ENCODE assay signal across 14 cellular contexts in genomic region chr10:3866347-3866746, GRCh38.
DNase-seq lines count a peak whose midpoint lies in the region; ATAC-seq and TF ChIP-seq lines count a peak whose summit lies in the region.
"Had no signal": no experiment of that assay in that cellular context is flagged by ENCODE, and none has a peak within 500 bp of the region (broad histone marks: within the 10 kb centered on the region; RNA-seq: fewer than 3 reads in every experiment).

No MANE protein-coding gene starts in this region.

- ATAC-seq in GM21717 (IDR thresholded peaks at IDR 0.05; ENCODE audit: unreplicated experiment) = peak; percentile 48
- no peak for ATAC-seq in T-helper 17 cell
- peak; percentile 30 for ATAC-seq in memory B cell (ENCODE audit: low read depth)

- no peak for TF ChIP-seq CTCF in RWPE1 (conservative IDR thresholded peaks at IDR 0.05; ENCODE audit: low read depth)

- no peaks in the 10 kb centered on the region for H3K9me3 ChIP-seq in T-helper 17 cell (ENCODE audit: control insufficient read depth, low read length, poor library complexity, severe bottlenecking)
- H3K9me3 ChIP-seq: spleen, uterus had no signal

- peak overlapping the region; percentile 12 for H3K27ac Mint-ChIP-seq in activated CD4-positive, alpha-beta T cell treated with anti-CD3 and anti-CD28 coated beads, Interleukin-2, amount 10 ng/mL, durations not matched to agents 7 days and 5 days
- H3K27ac Mint-ChIP-seq in T-helper 17 cell (peak overlapping the region; percentile 90), memory B cell (peak overlapping the region; percentile 65)

- H3K27me3 Mint-ChIP-seq in activated CD4-positive, alpha-beta T cell treated with anti-CD3 and anti-CD28 coated beads, Interleukin-2, amount 10 ng/mL, durations not matched to agents 7 days and 5 days = no peaks in the 10 kb centered on the region
- H3K27me3 Mint-ChIP-seq in T-helper 17 cell (no peaks in the 10 kb centered on the region), memory B cell (no peaks in the 10 kb centered on the region)

- H3K36me3 Mint-ChIP-seq in activated CD4-positive, alpha-beta T cell treated with anti-CD3 and anti-CD28 coated beads, Interleukin-2, amount 10 ng/mL, durations not matched to agents 7 days and 5 days (ENCODE audit: low read depth) = no peaks in the 10 kb centered on the region
- H3K36me3 Mint-ChIP-seq in T-helper 17 cell (ENCODE audit: low read depth) = peaks cover 2% of the 10 kb centered on the region
- no peaks in the 10 kb centered on the region for H3K36me3 Mint-ChIP-seq in memory B cell

- POLR2A ChIA-PET in activated CD4-positive, alpha-beta T cell treated with anti-CD3 and anti-CD28 coated beads, Interleukin-2, amount 10 ng/mL, durations not matched to agents 7 days and 5 days (lab: Charles Lee) = interaction anchor here (0.5 kb wide), 1 partner anchor 15 kb away, joined by 3 read pairs; no protein-coding TSS in a partner anchor
- POLR2A ChIA-PET in RWPE1 (lab: Yijun Ruan, JAX; ENCODE audit: low non-redundant PET) = no interaction called here

- H3K9me3 Mint-ChIP-seq in activated CD4-positive, alpha-beta T cell treated with anti-CD3 and anti-CD28 coated beads, Interleukin-2, amount 10 ng/mL, durations not matched to agents 7 days and 5 days = no peaks in the 10 kb centered on the region
- H3K9me3 Mint-ChIP-seq in memory B cell = no peaks in the 10 kb centered on the region

- no peak overlapping the region for H3K4me3 Mint-ChIP-seq in activated CD4-positive, alpha-beta T cell treated with anti-CD3 and anti-CD28 coated beads, Interleukin-2, amount 10 ng/mL, durations not matched to agents 7 days and 5 days
- H3K4me3 Mint-ChIP-seq in T-helper 17 cell (peak overlapping the region; percentile 41), memory B cell (no peak overlapping the region)

- H3K27ac ChIP-seq in RWPE1 = no peak overlapping the region
- H3K27ac ChIP-seq: cardiac muscle cell, spleen, uterus had no signal

- DNase-seq in activated CD4-positive, alpha-beta T cell treated with anti-CD3 and anti-CD28 coated beads, Interleukin-2, amount 10 ng/mL, durations not matched to agents 7 days and 5 days = no peak
- no peak for DNase-seq in activated CD4-positive, alpha-beta T cell treated with anti-CD3 and anti-CD28 coated beads for 4 hours
- DNase-seq in T-helper 17 cell (no peak), memory B cell (ENCODE audit: low spot score in 2 of 2) (no peak), RWPE1 (ENCODE audit: low spot score) (no peak), amygdala (lab: John Stamatoyannopoulos, UW) (no peak), NK-92 (lab: John Stamatoyannopoulos, UW; ENCODE audit: unreplicated experiment) (no peak)
- DNase-seq: DMS53, hippocampal formation, NCI-H69, spleen, uterus had no signal

- CTCF ChIA-PET in activated CD4-positive, alpha-beta T cell treated with anti-CD3 and anti-CD28 coated beads, Interleukin-2, amount 10 ng/mL, durations not matched to agents 7 days and 5 days (lab: Charles Lee) = interaction anchor here (0.9 to 2.6 kb wide), 7 partner anchors 9 to 84 kb away, joined by 3 to 14 read pairs (median 3); no protein-coding TSS in a partner anchor
- CTCF ChIA-PET in RWPE1 (lab: Yijun Ruan, JAX) = interaction anchor here (0.6 kb wide), 1 partner anchor 253 kb away, joined by 3 read pairs; no protein-coding TSS in a partner anchor

- H3K4me1 Mint-ChIP-seq in activated CD4-positive, alpha-beta T cell treated with anti-CD3 and anti-CD28 coated beads, Interleukin-2, amount 10 ng/mL, durations not matched to agents 7 days and 5 days = peaks cover 43% of the 10 kb centered on the region
- H3K4me1 Mint-ChIP-seq in T-helper 17 cell (peaks cover 33% of the 10 kb centered on the region), memory B cell (peaks cover 16% of the 10 kb centered on the region)

Comparison
In these comparisons a context has a peak if more than half of its experiments do, and no peak if none do; other contexts are left out.
1. H3K27ac Mint-ChIP-seq: peak in every context shown above with its lines; median percentile 90 in T-helper 17 cell; 65 in memory B cell; 12 in activated CD4-positive, alpha-beta T cell treated with anti-CD3 and anti-CD28 coated beads, Interleukin-2, amount 10 ng/mL, durations not matched to agents 7 days and 5 days.